ENCODE assay signal across 7 cellular contexts in genomic region chr15:58438956-58439355, GRCh38. TPM values are rescaled to one million over a fixed set of nuclear protein-coding genes. Genes with fewer than 3 reads are reported as not detected.
DNase-seq lines count a peak whose midpoint lies in the region; ATAC-seq and TF ChIP-seq lines count a peak whose summit lies in the region.

No MANE protein-coding gene starts in this region.

- H3K27me3 Mint-ChIP-seq in osteocyte (ENCODE audit: unreplicated experiment) = no peaks in the 10 kb centered on the region

- no peak overlapping the region for H3K4me3 Mint-ChIP-seq in osteocyte (ENCODE audit: unreplicated experiment)

- TF ChIP-seq CTCF in epithelial cell of proximal tubule (conservative IDR thresholded peaks at IDR 0.05; ENCODE audit: low read depth, low read length) = peak; percentile 50
- peak; percentile 50 for TF ChIP-seq CTCF in osteocyte (IDR thresholded peaks at IDR 0.05)

- H3K36me3 ChIP-seq in MG63 = no peaks in the 10 kb centered on the region

- H3K4me3 ChIP-seq in MG63 (no peak overlapping the region), epithelial cell of proximal tubule (ENCODE audit: low read depth, low read length) (no peak overlapping the region)

- no peaks in the 10 kb centered on the region for H3K9me3 Mint-ChIP-seq in osteocyte (ENCODE audit: unreplicated experiment)

- no peaks in the 10 kb centered on the region for H3K27me3 ChIP-seq in MG63

- peak; percentile 92 for ATAC-seq in SK-N-SH treated with all-trans-retinoic acid at 6 μM for 48 hours

- peak overlapping the region; percentile 69 for H3K27ac Mint-ChIP-seq in osteocyte (ENCODE audit: unreplicated experiment)

- peaks cover 45% of the 10 kb centered on the region for H3K4me1 Mint-ChIP-seq in osteocyte (ENCODE audit: unreplicated experiment)

- in situ Hi-C loops in G401 (cut with HindIII; ENCODE audit: low sequenced_read_pairs) = no loop called here

- H3K9me3 ChIP-seq in MG63 = no peaks in the 10 kb centered on the region

- DNase-seq in G401 (ENCODE audit: low spot score) (peak; percentile 19), MG63 (peak; percentile 73), epithelial cell of proximal tubule (ENCODE audit: low read depth) (no peak), osteocyte (ENCODE audit: extremely low spot score, unreplicated experiment) (no peak), cerebellar nuclear complex (lab: John Stamatoyannopoulos, UW) (no peak), HK-2 (ENCODE audit: unreplicated experiment) (no peak)

- H3K36me3 Mint-ChIP-seq in osteocyte (ENCODE audit: unreplicated experiment) = no peaks in the 10 kb centered on the region

TF ChIP-seq in SK-N-SH treated with all-trans-retinoic acid at 6 μM for 48 hours, 23 proteins besides CTCF, POLR2A, EP300 and RAD21:
- no peak for TF ChIP-seq ESRRG (CRISPR knock-in tag; IDR thresholded peaks at IDR 0.05)
- no peak for TF ChIP-seq SNAI2 (CRISPR knock-in tag; IDR thresholded peaks at IDR 0.05)
- TF ChIP-seq, protein P1, sequence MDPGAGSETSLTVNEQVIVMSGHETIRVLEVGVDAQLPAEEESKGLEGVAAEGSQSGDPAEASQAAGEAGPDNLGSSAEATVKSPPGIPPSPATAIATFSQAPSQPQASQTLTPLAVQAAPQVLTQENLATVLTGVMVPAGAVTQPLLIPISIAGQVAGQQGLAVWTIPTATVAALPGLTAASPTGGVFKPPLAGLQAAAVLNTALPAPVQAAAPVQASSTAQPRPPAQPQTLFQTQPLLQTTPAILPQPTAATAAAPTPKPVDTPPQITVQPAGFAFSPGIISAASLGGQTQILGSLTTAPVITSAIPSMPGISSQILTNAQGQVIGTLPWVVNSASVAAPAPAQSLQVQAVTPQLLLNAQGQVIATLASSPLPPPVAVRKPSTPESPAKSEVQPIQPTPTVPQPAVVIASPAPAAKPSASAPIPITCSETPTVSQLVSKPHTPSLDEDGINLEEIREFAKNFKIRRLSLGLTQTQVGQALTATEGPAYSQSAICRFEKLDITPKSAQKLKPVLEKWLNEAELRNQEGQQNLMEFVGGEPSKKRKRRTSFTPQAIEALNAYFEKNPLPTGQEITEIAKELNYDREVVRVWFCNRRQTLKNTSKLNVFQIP (CRISPR knock-in tag; IDR thresholded peaks at IDR 0.05; ENCODE audit: borderline replicate concordance, low read depth) = no peak

RNA-seq across cellular contexts. Expression of gene LIPC, which starts 7.2 kb away (rescaled TPM):
- not detected in 2 replicates for total RNA-seq in G401 (2014; rRNA removed; shearing (Covaris generic))
- 0.16 TPM in 1 of 2 replicates, not detected in the other for total RNA-seq in MG63 (2014; rRNA removed; shearing (Covaris generic); ENCODE audit: low replicate concordance)
- total RNA-seq in epithelial cell of proximal tubule (1.1 and 12.9 TPM in 2 replicates), osteocyte (not detected in 2 replicates)

Comparison
In these comparisons a context has a peak if more than half of its experiments do, and no peak if none do; other contexts are left out.
1. DNase-seq: peak in G401 (single experiment) and MG63 (single experiment); none in epithelial cell of proximal tubule (single experiment), osteocyte (single experiment), cerebellar nuclear complex (0 of 2) and HK-2 (single experiment).